Comparison of ENCODE assay signal across 9 cellular contexts in genomic region chr5:172898513-172899369, GRCh38.
A peak's percentile ranks its signal among the peaks of the same experiment; 100 is the strongest.
DNase-seq lines count a peak whose midpoint lies in the region; ATAC-seq and TF ChIP-seq lines count a peak whose summit lies in the region.
"Had no signal": no experiment of that assay in that cellular context is flagged by ENCODE, and none has a peak within 500 bp of the region (broad histone marks: within the 10 kb centered on the region; RNA-seq: fewer than 3 reads in every experiment).

No MANE protein-coding gene starts in this region.

- DNase-seq in right cardiac atrium (peak in 1 of 3 donors; percentile 27), cardiac septum (ENCODE audit: low spot score) (no peak), vagina (ENCODE audit: extremely low spot score in 2 of 2) (no peak), mesendoderm (no peak), A673 (ENCODE audit: low spot score) (no peak), GM20000 (ENCODE audit: low spot score) (no peak)
- DNase-seq: activated CD4-positive, alpha-beta memory T cell treated with anti-CD3 and anti-CD28 coated beads for 36 hours had no signal

- H2AFZ ChIP-seq in parathyroid adenoma = no peak overlapping the region

- no peak for TF ChIP-seq POLR2A in gastroesophageal sphincter (IDR thresholded peaks at IDR 0.05)
- TF ChIP-seq POLR2A in vagina (IDR thresholded peaks at IDR 0.05) = no peak

- peaks cover 16% of the 10 kb centered on the region for H3K4me1 ChIP-seq in right cardiac atrium (ENCODE audit: control insufficient read depth, insufficient read depth, low read length)
- H3K4me1 ChIP-seq in gastroesophageal sphincter = peaks cover 16 to 77% (median 46%) of the 10 kb centered on the region in 3 donors
- H3K4me1 ChIP-seq in parathyroid adenoma = peaks cover 4% of the 10 kb centered on the region
- peaks cover 72% of the 10 kb centered on the region for H3K4me1 ChIP-seq in vagina
- no peaks in the 10 kb centered on the region for H3K4me1 ChIP-seq in mesendoderm (ENCODE audit: control insufficient read depth, low read depth, low read length)
- H3K4me1 ChIP-seq in A673 (ENCODE audit: insufficient read depth, low read length, poor library complexity, severe bottlenecking) = no peaks in the 10 kb centered on the region

- no peak overlapping the region for H2BK15ac ChIP-seq in mesendoderm (replicated peaks; ENCODE audit: low read depth)

- no peak overlapping the region for H3K4me2 ChIP-seq in parathyroid adenoma (ENCODE audit: low read length)
- H3K4me2 ChIP-seq in mesendoderm (ENCODE audit: low read length) = no peak overlapping the region

- BruUV-seq in A673 (replicated peaks; lab: Mats Ljungman, UMichigan) = no TSS peak

- ATAC-seq in right cardiac atrium = no peak
- no peak for ATAC-seq in gastroesophageal sphincter

- no peak for TF ChIP-seq CTCF in gastroesophageal sphincter (IDR thresholded peaks at IDR 0.05)
- TF ChIP-seq CTCF in parathyroid adenoma (IDR thresholded peaks at IDR 0.05) = no peak
- no peak for TF ChIP-seq CTCF in vagina (IDR thresholded peaks at IDR 0.05)
- no peak for TF ChIP-seq CTCF in A673 (conservative IDR thresholded peaks at IDR 0.05; ENCODE audit: low read depth, low read length)
- no peak for TF ChIP-seq CTCF in GM20000 (IDR thresholded peaks at IDR 0.05; ENCODE audit: extremely low read depth, missing control alignments)

- WGBS in right cardiac atrium = 95% methylated on average over 10 of the region's 10 CpGs
- 90 to 91% methylated on average over 3 to 4 of the region's 10 CpGs for WGBS in gastroesophageal sphincter (ENCODE audit: low coverage in 1 of 2), 2 donors
- WGBS in mesendoderm (ENCODE audit: extremely low coverage, insufficient coverage, low lambda C conversion rate) = no CpG with 5 or more reads among the region's 10 CpGs

- CTCF ChIA-PET in A673 (lab: Charles Lee) = interaction anchor here (0.7 kb wide), 1 partner anchor 707 kb away, joined by 8 read pairs; no protein-coding TSS in a partner anchor

- TF ChIP-seq EP300 in gastroesophageal sphincter (IDR thresholded peaks at IDR 0.05) = no peak

- no peak overlapping the region for H2BK5ac ChIP-seq in mesendoderm (ENCODE audit: low read length)

- H3K23ac ChIP-seq in mesendoderm (ENCODE audit: low read length) = no peak overlapping the region

- no peaks in the 10 kb centered on the region for H3K79me1 ChIP-seq in mesendoderm (ENCODE audit: low read length)

- H3K18ac ChIP-seq in mesendoderm (ENCODE audit: low read length) = no peak overlapping the region

- no peaks in the 10 kb centered on the region for H3K27me3 ChIP-seq in right cardiac atrium (ENCODE audit: control insufficient read depth, insufficient read depth)
- no peaks in the 10 kb centered on the region for H3K27me3 ChIP-seq in gastroesophageal sphincter
- no peaks in the 10 kb centered on the region for H3K27me3 ChIP-seq in parathyroid adenoma (ENCODE audit: control insufficient read depth, insufficient read depth, low read length)
- no peaks in the 10 kb centered on the region for H3K27me3 ChIP-seq in vagina
- H3K27me3 ChIP-seq in mesendoderm (ENCODE audit: insufficient read depth, low read length, poor library complexity) = no peaks in the 10 kb centered on the region
- H3K27me3 ChIP-seq in A673 (replicated peaks; ENCODE audit: insufficient read depth, low read depth, low read length, poor library complexity) = no peaks in the 10 kb centered on the region

- no peaks in the 10 kb centered on the region for H3K36me3 ChIP-seq in gastroesophageal sphincter
- H3K36me3 ChIP-seq in parathyroid adenoma (ENCODE audit: control insufficient read depth, insufficient read depth, low read length) = no peaks in the 10 kb centered on the region
- H3K36me3 ChIP-seq in vagina = no peaks in the 10 kb centered on the region
- H3K36me3 ChIP-seq in mesendoderm (ENCODE audit: control insufficient read depth, insufficient read depth, low read length) = no peaks in the 10 kb centered on the region
- no peaks in the 10 kb centered on the region for H3K36me3 ChIP-seq in A673 (ENCODE audit: insufficient read depth, low read length, poor library complexity, severe bottlenecking)

- H3K9me3 ChIP-seq in right cardiac atrium (ENCODE audit: control insufficient read depth, low read length) = no peaks in the 10 kb centered on the region
- no peaks in the 10 kb centered on the region for H3K9me3 ChIP-seq in gastroesophageal sphincter
- H3K9me3 ChIP-seq in parathyroid adenoma (ENCODE audit: control insufficient read depth, low read length) = no peaks in the 10 kb centered on the region
- H3K9me3 ChIP-seq in vagina = no peaks in the 10 kb centered on the region
- no peaks in the 10 kb centered on the region for H3K9me3 ChIP-seq in A673 (ENCODE audit: low read depth, low read length, poor library complexity, severe bottlenecking)

- peaks cover 5% of the 10 kb centered on the region for H3K79me2 ChIP-seq in parathyroid adenoma
- no peaks in the 10 kb centered on the region for H3K79me2 ChIP-seq in mesendoderm (ENCODE audit: control insufficient read depth, insufficient read depth, low read length)

- intact Hi-C loops in right cardiac atrium (cut with DNase I) (no loop called here), cardiac septum (cut with DNase I) (no loop called here), vagina (cut with DNase I) (no loop called here), A673 (cut with micrococcal nuclease; ENCODE audit: unreplicated experiment) (no loop called here)

- H3K27ac ChIP-seq in right cardiac atrium (ENCODE audit: low read length) = peak overlapping the region; percentile 70
- peak overlapping the region; percentile 94 to 96 (median 96) for H3K27ac ChIP-seq in gastroesophageal sphincter
- peak overlapping the region; percentile 68 for H3K27ac ChIP-seq in parathyroid adenoma
- peak overlapping the region; percentile 95 for H3K27ac ChIP-seq in vagina
- no peak overlapping the region for H3K27ac ChIP-seq in mesendoderm (ENCODE audit: low read depth, low read length)
- no peak overlapping the region for H3K27ac ChIP-seq in A673 (ENCODE audit: low read depth, low read length, poor library complexity, severe bottlenecking)

- no peak overlapping the region for H3K4me3 ChIP-seq in right cardiac atrium (ENCODE audit: low read length)
- H3K4me3 ChIP-seq in gastroesophageal sphincter = no peak overlapping the region
- no peak overlapping the region for H3K4me3 ChIP-seq in parathyroid adenoma (ENCODE audit: low read depth, low read length)
- H3K4me3 ChIP-seq in vagina = no peak overlapping the region
- no peak overlapping the region for H3K4me3 ChIP-seq in mesendoderm (ENCODE audit: low read length)
- no peak overlapping the region for H3K4me3 ChIP-seq in A673 (ENCODE audit: low read depth, low read length, poor library complexity, severe bottlenecking)

- H3K9ac ChIP-seq in parathyroid adenoma (no peak overlapping the region), mesendoderm (ENCODE audit: low read length) (no peak overlapping the region)

- POLR2A ChIA-PET in A673 (lab: Charles Lee; ENCODE audit: low non-redundant PET) = no interaction called here

- no peak overlapping the region for H2AK5ac ChIP-seq in mesendoderm (ENCODE audit: low read length)

- H4K8ac ChIP-seq in mesendoderm (ENCODE audit: low read depth, low read length) = no peak overlapping the region

- no peak overlapping the region for H2BK120ac ChIP-seq in mesendoderm (ENCODE audit: low read depth, low read length)

- no peak overlapping the region for H3K56ac ChIP-seq in mesendoderm (ENCODE audit: low read length)

- H3K4ac ChIP-seq in mesendoderm (ENCODE audit: low read depth, low read length) = no peak overlapping the region

- H4K5ac ChIP-seq in mesendoderm (ENCODE audit: low read length) = no peak overlapping the region

Comparison
In these comparisons a context has a peak if more than half of its experiments do, and no peak if none do; other contexts are left out.
1. H3K27ac ChIP-seq: peak in right cardiac atrium (single experiment), gastroesophageal sphincter (4 of 4), parathyroid adenoma (single experiment) and vagina (single experiment); none in mesendoderm (single experiment) and A673 (single experiment).